In genomic region chr6:11766056-11766455, GRCh38 we compare ENCODE assay signal across 14 cellular contexts. TPM values are rescaled to one million over a fixed set of nuclear protein-coding genes. Genes with fewer than 3 reads are reported as not detected.
DNase-seq lines count a peak whose midpoint lies in the region; ATAC-seq and TF ChIP-seq lines count a peak whose summit lies in the region.
"Had no signal": no experiment of that assay in that cellular context is flagged by ENCODE, and none has a peak within 500 bp of the region (broad histone marks: within the 10 kb centered on the region; RNA-seq: fewer than 3 reads in every experiment).

No MANE protein-coding gene starts in this region.

- H3K9ac ChIP-seq in HCT116 (ENCODE audit: low read length) = no peak overlapping the region

- TF ChIP-seq EP300 in stomach (IDR thresholded peaks at IDR 0.05) = no peak

- no peak overlapping the region for H3K4me3 ChIP-seq in HCT116 (replicated peaks in 1 of 2; ENCODE audit: low read depth in 1 of 2, low read length in 2 of 2)
- H3K4me3 ChIP-seq in adrenal gland = no peak overlapping the region
- no peak overlapping the region for H3K4me3 ChIP-seq in fibroblast of the aortic adventitia (ENCODE audit: low read depth, low read length)
- no peak overlapping the region for H3K4me3 ChIP-seq in stomach
- H3K4me3 ChIP-seq: tibial nerve had no signal

- DNase-seq in HCT116 (ENCODE audit: low read depth, low spot score) = no peak
- DNase-seq in adrenal gland = peak in 4 of 7 donors; percentile 32 to 49 (median 38)
- peak; percentile 62 for DNase-seq in fibroblast of the aortic adventitia (ENCODE audit: low read depth)
- no peak for DNase-seq in stomach
- no peak for DNase-seq in effector CD4-positive, alpha-beta T cell
- DNase-seq in NCI-H2196 treated with DMSO at 0.1 percent for 48 hours (lab: John Stamatoyannopoulos, UW; ENCODE audit: unreplicated experiment) = no peak
- DNase-seq in OCI-M2 (lab: John Stamatoyannopoulos, UW; ENCODE audit: unreplicated experiment) = no peak
- DNase-seq: activated B cell treated with CpG ODN at 0.5 μM for 24 hours, DMS 273 treated with DMSO at 0.1 percent for 48 hours, erythroblast, NCI-H748 treated with DMSO at 0.1 percent for 48 hours had no signal

- no TSS peak for BruUV-seq in HCT116 (replicated peaks; lab: Mats Ljungman, UMichigan)

- TF ChIP-seq POLR2A in HCT116 (IDR thresholded peaks at IDR 0.05; ENCODE audit: borderline replicate concordance, extremely low read depth, insufficient read depth, insufficient read length) (no peak), adrenal gland (IDR thresholded peaks at IDR 0.05) (no peak), stomach (IDR thresholded peaks at IDR 0.05) (no peak)

- H3K9me3 ChIP-seq in HCT116 (ENCODE audit: control insufficient read depth in 1 of 2, insufficient read depth in 1 of 2, low read depth in 1 of 2, low read length in 2 of 2) = no peaks in the 10 kb centered on the region
- H3K9me3 ChIP-seq in adrenal gland (replicated peaks in 1 of 3) = no peaks in the 10 kb centered on the region
- no peaks in the 10 kb centered on the region for H3K9me3 ChIP-seq in stomach
- H3K9me3 ChIP-seq: tibial nerve had no signal

- POLR2A ChIA-PET in HCT116 (lab: Charles Lee) = no interaction called here

- WGBS in adrenal gland, 4 donors = 25 to 34% (median 29%) methylated on average over 2 of the region's 2 CpGs
- 56 to 74% (median 68%) methylated on average over 2 of the region's 2 CpGs for WGBS in stomach, 5 donors

- no peaks in the 10 kb centered on the region for H4K20me1 ChIP-seq in HCT116 (ENCODE audit: insufficient read depth)

- no peak for TF ChIP-seq RAD21 in HCT116 (IDR thresholded peaks at IDR 0.05; ENCODE audit: low read depth)

- RAD21 ChIA-PET in HCT116 (lab: Charles Lee; ENCODE audit: low non-redundant PET in 1 of 2, low total read pairs in 2 of 2, uncharacterized antibody in 2 of 2, unreplicated experiment in 2 of 2) = no interaction called here

- no peaks in the 10 kb centered on the region for H3K36me3 ChIP-seq in HCT116 (ENCODE audit: control insufficient read depth in 1 of 2, insufficient read depth in 2 of 2, low read length in 2 of 2)
- H3K36me3 ChIP-seq in adrenal gland (replicated peaks in 1 of 2) = no peaks in the 10 kb centered on the region
- H3K36me3 ChIP-seq in stomach = no peaks in the 10 kb centered on the region
- H3K36me3 ChIP-seq: tibial nerve had no signal

- TF ChIP-seq CTCF in HCT116 (IDR thresholded peaks at IDR 0.05 in 2 of 3, conservative IDR thresholded peaks at IDR 0.05 in 1 of 3; ENCODE audit: borderline replicate concordance in 1 of 3, insufficient read depth in 1 of 3, low read depth in 2 of 3, low read length in 2 of 3) (no peak; a peak in 1 of 6 replicates), adrenal gland (IDR thresholded peaks at IDR 0.05) (peak in 4 of 6 experiments; percentile 9 to 24 (median 15)), fibroblast of the aortic adventitia (IDR thresholded peaks at IDR 0.05; ENCODE audit: insufficient read depth, low read length) (peak; percentile 46), stomach (IDR thresholded peaks at IDR 0.05) (no peak)

- H3K4me2 ChIP-seq in HCT116 (ENCODE audit: low read length) = peak overlapping the region; percentile 41

- H3K4me1 ChIP-seq in HCT116 (ENCODE audit: control insufficient read depth in 1 of 2, insufficient read depth in 2 of 2, low read length in 2 of 2) (peaks cover 24 to 46% of the 10 kb centered on the region in 2 experiments), adrenal gland (replicated peaks in 1 of 2) (peaks cover 20 to 39% of the 10 kb centered on the region in 2 donors), stomach (peaks cover 50 to 95% (median 67%) of the 10 kb centered on the region in 4 donors)

- ATAC-seq in HCT116 = no peak
- ATAC-seq: sciatic nerve had no signal

- H3K27me3 ChIP-seq in HCT116 (ENCODE audit: insufficient read depth, low read length) = no peaks in the 10 kb centered on the region
- no peaks in the 10 kb centered on the region for H3K27me3 ChIP-seq in adrenal gland
- no peaks in the 10 kb centered on the region for H3K27me3 ChIP-seq in stomach
- H3K27me3 ChIP-seq: tibial nerve had no signal

- no peaks in the 10 kb centered on the region for H3K79me2 ChIP-seq in HCT116 (ENCODE audit: insufficient read depth, low read length)

- CTCF ChIA-PET in HCT116 (lab: Charles Lee) = no interaction called here

- intact Hi-C loops in HCT116 (cut with micrococcal nuclease) (no loop called here), adrenal gland (cut with DNase I) (no loop called here), stomach (cut with DNase I; ENCODE audit: low total_unique reads) (no loop called here)

- H3K27ac ChIP-seq in HCT116 (ENCODE audit: low read depth, low read length) (no peak overlapping the region), adrenal gland (peak overlapping the region; percentile 40 to 75 (median 57)), stomach (peak overlapping the region in 3 of 5 donors; percentile 43 to 89 (median 55))

- no peaks in the 10 kb centered on the region for H3K9me2 ChIP-seq in HCT116 (ENCODE audit: insufficient read depth)

- H2AFZ ChIP-seq in HCT116 (ENCODE audit: low read depth, low read length, poor library complexity, severe bottlenecking) = peak overlapping the region; percentile 63

TF ChIP-seq in HCT116, 20 proteins besides CTCF, POLR2A, EP300 and RAD21:
- TF ChIP-seq ZBTB33 (IDR thresholded peaks at IDR 0.05; ENCODE audit: extremely low read depth, insufficient replicate concordance, low read length) = no peak
- TF ChIP-seq SIN3A (IDR thresholded peaks at IDR 0.05; ENCODE audit: low read depth) = no peak
- TF ChIP-seq ZNF274 (IDR thresholded peaks at IDR 0.05; ENCODE audit: low read depth, low read length) = no peak
- no peak for TF ChIP-seq MAX (IDR thresholded peaks at IDR 0.05)
- no peak for TF ChIP-seq CBX3 (IDR thresholded peaks at IDR 0.05; ENCODE audit: low read depth)
- no peak for TF ChIP-seq JUND (IDR thresholded peaks at IDR 0.05)
- no peak for TF ChIP-seq ZFX (IDR thresholded peaks at IDR 0.05)
- no peak for TF ChIP-seq EZH2 (IDR thresholded peaks at IDR 0.05)
- TF ChIP-seq SRF (IDR thresholded peaks at IDR 0.05; ENCODE audit: low read depth) = no peak
- TF ChIP-seq CEBPB (IDR thresholded peaks at IDR 0.05; ENCODE audit: low read depth) = no peak
- TF ChIP-seq FOSL1 (IDR thresholded peaks at IDR 0.05; ENCODE audit: low read depth) = no peak
- no peak for TF ChIP-seq ELF1 (IDR thresholded peaks at IDR 0.05; ENCODE audit: borderline replicate concordance, low read depth)
- no peak for TF ChIP-seq YY1 (IDR thresholded peaks at IDR 0.05; ENCODE audit: extremely low read depth, insufficient replicate concordance, low read depth, low read length)
- no peak for TF ChIP-seq EZH2phosphoT487 (IDR thresholded peaks at IDR 0.05; ENCODE audit: borderline replicate concordance)
- TF ChIP-seq ATF3 (IDR thresholded peaks at IDR 0.05) = no peak
- no peak for TF ChIP-seq EGR1 (IDR thresholded peaks at IDR 0.05; ENCODE audit: low read depth)
- TF ChIP-seq SP1 (IDR thresholded peaks at IDR 0.05; ENCODE audit: low read depth) = no peak

RNA-seq across cellular contexts. Expression of gene ADTRP, which starts 12.5 kb away (rescaled TPM):
- 0.86 TPM for total RNA-seq in HCT116 (2021; ENCODE audit: unreplicated experiment)
- polyA plus RNA-seq in HCT116 (2012) = 0.55 and 0.83 TPM in 2 replicates
- 1 to 10 TPM in 1 of 8 donors, under 1 TPM in 2, not detected in 5; 0.27 to 1.1 (median 0.84) TPM for total RNA-seq in adrenal gland
- polyA plus RNA-seq in adrenal gland = under 1 TPM; 0.20 to 0.56 (median 0.35) TPM
- 2.6 and 10.9 TPM in 2 replicates for total RNA-seq in fibroblast of the aortic adventitia (ENCODE audit: low replicate concordance)
- 10 to 100 TPM; 18.7 to 63.6 (median 31.9) TPM for total RNA-seq in stomach
- polyA plus RNA-seq in stomach = 10 to 100 TPM in 2 of 3 donors, 1 to 10 TPM in 1; 3.9 to 14.8 (median 10.0) TPM
- total RNA-seq: SK-MEL-5, tibial nerve had no signal

Comparison
In these comparisons a context has a peak if more than half of its experiments do, and no peak if none do; other contexts are left out.
1. DNase-seq: peak in adrenal gland (4 of 7) and fibroblast of the aortic adventitia (single experiment); none in HCT116 (single experiment), stomach (single experiment), effector CD4-positive, alpha-beta T cell (single experiment), NCI-H2196 treated with DMSO at 0.1 percent for 48 hours (single experiment) and OCI-M2 (single experiment).
2. CTCF ChIP-seq: peak in adrenal gland (4 of 6) and fibroblast of the aortic adventitia (single experiment); none in HCT116 (0 of 3) and stomach (0 of 7).